ENCODE assay signal across 26 cellular contexts in the genomic region with DNA sequence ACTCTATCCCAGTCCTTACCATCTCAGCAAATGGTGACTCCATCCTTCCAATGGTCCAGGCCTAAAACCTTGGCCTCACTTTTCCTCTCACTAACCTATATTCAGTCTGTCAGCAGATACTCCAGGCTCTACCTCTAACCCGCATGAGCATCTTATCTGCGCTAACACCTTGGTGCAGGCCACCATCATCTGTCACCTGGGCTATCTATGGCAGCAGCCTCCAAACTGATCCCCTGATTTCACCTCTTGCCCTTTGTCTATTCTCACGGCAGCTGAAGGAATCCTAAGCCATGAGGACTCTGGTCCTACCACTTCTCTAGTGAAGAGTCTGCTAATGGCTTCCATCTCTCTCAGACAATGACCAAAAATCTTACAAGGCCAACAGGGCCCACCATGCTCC. TPM values are rescaled to one million over a fixed set of nuclear protein-coding genes. Genes with fewer than 3 reads are reported as not detected.
"Had no signal": no experiment of that assay in that cellular context is flagged by ENCODE, and none has a peak within 500 bp of the region (broad histone marks: within the 10 kb centered on the region; RNA-seq: fewer than 3 reads in every experiment).

No MANE protein-coding gene starts in this region.

- FAIRE-seq: pancreas had no signal

- H3K4me2 ChIP-seq: smooth muscle cell had no signal

- H3K27me3 ChIP-seq: testis had no signal

- DNase-seq: spleen, upper lobe of right lung had no signal

- H3K9me3 ChIP-seq: neutrophil, pancreas, prostate gland, right atrium auricular region, spleen, suprapubic skin, testis, tibial artery, transverse colon, upper lobe of right lung, uterus had no signal

- H3K27ac Mint-ChIP-seq: natural killer cell treated with Interleukin-12 subunit alpha and Interleukin-12 subunit beta and Interleukin-15 and Interleukin-18, amount 100 ng/mL, for 72 hours; nephron progenitor cell; stimulated activated naive CD8-positive, alpha-beta T cell treated with anti-CD3 and anti-CD28 coated beads, Interleukin-15, amount 100 ng/mL, for 72 hours; type B pancreatic cell had no signal

- H3K4me1 ChIP-seq: pancreas, prostate gland, right atrium auricular region, testis, tibial artery, upper lobe of right lung, uterus had no signal

- H3K4me3 Mint-ChIP-seq: natural killer cell treated with Interleukin-12 subunit alpha and Interleukin-12 subunit beta and Interleukin-15 and Interleukin-18, amount 100 ng/mL, for 72 hours; nephron progenitor cell; neural crest cell; stimulated activated memory B cell treated with anti-CD40 and anti-IgM and Interleukin-4, amounts not matched to agents 10 μg/mL and 1 μg/mL and 100 μg/mL, for 72 hours; stimulated activated naive CD8-positive, alpha-beta T cell treated with anti-CD3 and anti-CD28 coated beads, Interleukin-15, amount 100 ng/mL, for 72 hours; type B pancreatic cell had no signal

- H3K4me1 Mint-ChIP-seq: neural crest cell; stimulated activated naive CD8-positive, alpha-beta T cell treated with anti-CD3 and anti-CD28 coated beads, Interleukin-15, amount 100 ng/mL, for 72 hours had no signal

- H3K27ac ChIP-seq: neutrophil, pancreas, prostate gland, right atrium auricular region, skin epidermis, spleen, suprapubic skin, testis, tibial artery, transverse colon, upper lobe of right lung, uterus had no signal

- H3K36me3 ChIP-seq: neutrophil, pancreas, prostate gland, right atrium auricular region, spleen, suprapubic skin, tibial artery, transverse colon, upper lobe of right lung, uterus had no signal

- ATAC-seq: stimulated activated memory B cell treated with anti-CD40 and anti-IgM and Interleukin-4, amounts not matched to agents 10 μg/mL and 1 μg/mL and 100 μg/mL, for 72 hours; stimulated activated naive CD8-positive, alpha-beta T cell treated with anti-CD3 and anti-CD28 coated beads, Interleukin-15, Interleukin-2, amounts not matched to agents 100 U/mL and 50 U/mL, for 24 hours had no signal

- H3K36me3 Mint-ChIP-seq: natural killer cell treated with Interleukin-12 subunit alpha and Interleukin-12 subunit beta and Interleukin-15 and Interleukin-18, amount 100 ng/mL, for 72 hours; stimulated activated memory B cell treated with anti-CD40 and anti-IgM and Interleukin-4, amounts not matched to agents 10 μg/mL and 1 μg/mL and 100 μg/mL, for 72 hours; type B pancreatic cell had no signal

- H3K4me3 ChIP-seq: pancreas, prostate gland, right atrium auricular region, skin epidermis, smooth muscle cell, spleen, suprapubic skin, testis, tibial artery, transverse colon, upper lobe of right lung, uterus had no signal

RNA-seq across cellular contexts. Expression of gene CCL1, which starts 57.9 kb away (rescaled TPM):
- total RNA-seq: neural crest cell, omental fat pad, osteocyte, pancreas, posterior vena cava, prostate gland, pulmonary artery endothelial cell, right atrium auricular region, sciatic nerve, smooth muscle cell, spleen, suprapubic skin, transverse colon, upper lobe of right lung, urinary bladder, uterus had no signal
- polyA plus RNA-seq: pancreas, smooth muscle cell, spleen, urinary bladder had no signal
